ENCODE assay signal across 27 cellular contexts in genomic region chr1:93416183-93416582, GRCh38.
"Had no signal": no experiment of that assay in that cellular context is flagged by ENCODE, and none has a peak within 500 bp of the region (broad histone marks: within the 10 kb centered on the region; RNA-seq: fewer than 3 reads in every experiment).

No MANE protein-coding gene starts in this region.

- H3K36me3 Mint-ChIP-seq: natural killer cell treated with Interleukin-12 subunit alpha and Interleukin-12 subunit beta and Interleukin-15 and Interleukin-18, amount 100 ng/mL, for 72 hours had no signal

- H3K4me3 Mint-ChIP-seq: dendritic cell treated with granulocyte-macrophage colony-stimulating factor and Interleukin-4, amounts not matched to agents 40 ng/mL and 50 ng/mL, for 4 days; endodermal cell; natural killer cell treated with Interleukin-12 subunit alpha and Interleukin-12 subunit beta and Interleukin-15 and Interleukin-18, amount 100 ng/mL, for 72 hours; neural crest cell had no signal

- FAIRE-seq: keratinocyte, small intestine, urothelium cell line had no signal

- H3K27me3 Mint-ChIP-seq: dendritic cell treated with granulocyte-macrophage colony-stimulating factor and Interleukin-4, amounts not matched to agents 40 ng/mL and 50 ng/mL, for 4 days; progenitor cell of endocrine pancreas had no signal

- H3K36me3 ChIP-seq: colonic mucosa, gastrocnemius medialis, lower lobe of right lung, right lobe of liver, thoracic aorta, tibial nerve, upper lobe of left lung had no signal

- H3K4me3 ChIP-seq: colonic mucosa, gastrocnemius medialis, lower lobe of right lung, right lobe of liver, thoracic aorta, tibial nerve, upper lobe of left lung had no signal

- ATAC-seq: esophagus mucosa; gastrocnemius medialis; left ventricle myocardium superior; lower lobe of right lung; natural killer cell treated with Interleukin-12 subunit alpha and Interleukin-12 subunit beta and Interleukin-15 and Interleukin-18, amount 100 ng/mL, for 72 hours; right lobe of liver; stimulated activated naive CD8-positive, alpha-beta T cell treated with anti-CD3 and anti-CD28 coated beads, Interleukin-15, Interleukin-2, amounts not matched to agents 100 U/mL and 50 U/mL, for 24 hours had no signal

- H3K9ac ChIP-seq: parathyroid adenoma had no signal

- H2AFZ ChIP-seq: parathyroid adenoma had no signal

- H3K9me3 ChIP-seq: colonic mucosa, gastrocnemius medialis, lower lobe of right lung, right lobe of liver, thoracic aorta, tibial nerve, upper lobe of left lung had no signal

- H3K9me3 Mint-ChIP-seq: dendritic cell treated with granulocyte-macrophage colony-stimulating factor and Interleukin-4, amounts not matched to agents 40 ng/mL and 50 ng/mL, for 4 days; natural killer cell treated with Interleukin-12 subunit alpha and Interleukin-12 subunit beta and Interleukin-15 and Interleukin-18, amount 100 ng/mL, for 72 hours had no signal

- H3K4me1 ChIP-seq: colonic mucosa, gastrocnemius medialis, lower lobe of right lung, parathyroid adenoma, right lobe of liver had no signal

- DNase-seq: colonic mucosa; effector CD8-positive, alpha-beta T cell; endodermal cell; foreskin fibroblast; gastrocnemius medialis; head of caudate nucleus; left ventricle myocardium superior; lower lobe of right lung; right lobe of liver; small intestine; stimulated activated CD4-positive, alpha-beta T cell treated with anti-CD3 and anti-CD28 coated beads, Interleukin-15, amount 100 ng/mL, for 24 hours; stimulated activated CD4-positive, alpha-beta T cell treated with anti-CD3 and anti-CD28 coated beads, Interleukin-2, amount 100 ng/mL, for 48 hours; stimulated activated CD8-positive, alpha-beta memory T cell treated with anti-CD3 and anti-CD28 coated beads, Interleukin-4, amount 100 ng/mL, for 48 hours; stimulated activated naive CD8-positive, alpha-beta T cell treated with anti-CD3 and anti-CD28 coated beads, Interleukin-15, Interleukin-2, amounts not matched to agents 100 U/mL and 50 U/mL, for 24 hours; substantia nigra; upper lobe of left lung had no signal

- H3K27ac ChIP-seq: colonic mucosa, epithelial cell of prostate, gastrocnemius medialis, lower lobe of right lung, parathyroid adenoma, right lobe of liver, tibial nerve, upper lobe of left lung had no signal

- H3K79me2 ChIP-seq: parathyroid adenoma had no signal

- H3K27ac Mint-ChIP-seq: dendritic cell treated with granulocyte-macrophage colony-stimulating factor and Interleukin-4, amounts not matched to agents 40 ng/mL and 50 ng/mL, for 4 days; endodermal cell; natural killer cell treated with Interleukin-12 subunit alpha and Interleukin-12 subunit beta and Interleukin-15 and Interleukin-18, amount 100 ng/mL, for 72 hours had no signal

- H3K27me3 ChIP-seq: colonic mucosa, gastrocnemius medialis, right lobe of liver, tibial nerve, upper lobe of left lung had no signal
